In genomic region chr11:67071420-67072284, GRCh38 we compare ENCODE assay signal across 8 cellular contexts. TPM values are rescaled to one million over a fixed set of nuclear protein-coding genes. Genes with fewer than 3 reads are reported as not detected.
A peak's percentile ranks its signal among the peaks of the same experiment; 100 is the strongest.
DNase-seq lines count a peak whose midpoint lies in the region; ATAC-seq, FAIRE-seq and TF ChIP-seq lines count a peak whose summit lies in the region.

No MANE protein-coding gene starts in this region.

- in situ Hi-C loops in mammary epithelial cell (cut with MboI; ENCODE audit: low sequenced_read_pairs in 2 of 2): no loop called here

- 78% methylated on average over 16 of the region's 53 CpGs for WGBS in mammary epithelial cell (ENCODE audit: low coverage, missing lambda C conversion rate)

- H3K4me3 ChIP-seq in mammary epithelial cell (replicated peaks in 1 of 3; ENCODE audit: insufficient read depth in 1 of 3, low read depth in 2 of 3, low read length in 3 of 3) (no peak overlapping the region), kidney (ENCODE audit: low read length in 2 of 2) (no peak overlapping the region)

- peaks cover 34% of the 10 kb centered on the region for H3K79me2 ChIP-seq in mammary epithelial cell (ENCODE audit: insufficient read depth, low read length)

- no peaks in the 10 kb centered on the region for H4K20me1 ChIP-seq in mammary epithelial cell (ENCODE audit: insufficient read depth, low read length)

- H3K36me3 ChIP-seq in mammary epithelial cell (ENCODE audit: insufficient read depth, low read length) (peaks cover 19% of the 10 kb centered on the region), kidney (ENCODE audit: control insufficient read depth in 1 of 2, insufficient read depth in 2 of 2, low read length in 2 of 2) (no peaks in the 10 kb centered on the region)

- H3K27ac ChIP-seq in mammary epithelial cell (ENCODE audit: insufficient read depth, low read depth, low read length) (no peak overlapping the region), kidney (ENCODE audit: low read depth in 2 of 2, low read length in 2 of 2) (no peak overlapping the region)

- no peak overlapping the region for H2AFZ ChIP-seq in mammary epithelial cell (ENCODE audit: low read depth, low read length)

- H3K4me3 Mint-ChIP-seq in Calu3 (ENCODE audit: low read depth, unreplicated experiment): no peak overlapping the region

- peaks cover 12% of the 10 kb centered on the region for H3K36me3 Mint-ChIP-seq in Calu3 (ENCODE audit: insufficient read depth, unreplicated experiment)

- BruUV-seq in Calu3 (replicated peaks; lab: Mats Ljungman, UMichigan) (no TSS peak), mammary epithelial cell (replicated peaks; lab: Mats Ljungman, UMichigan) (TSS peak; percentile 11)

- no peaks in the 10 kb centered on the region for H3K9me3 Mint-ChIP-seq in Calu3 (ENCODE audit: low read depth, unreplicated experiment)

- CTCF ChIA-PET in Calu3 (lab: Charles Lee): interaction anchor here (0.6 kb wide), 1 partner anchor 9 kb away, joined by 3 read pairs; no protein-coding TSS in a partner anchor
- CTCF ChIA-PET in mammary epithelial cell (lab: Charles Lee; ENCODE audit: low non-redundant PET): no interaction called here

- no peak for FAIRE-seq in kidney (lab: Jason Lieb, UNC)

- H3K4me1 Mint-ChIP-seq in Calu3 (ENCODE audit: low read depth, unreplicated experiment): no peaks in the 10 kb centered on the region

- no peaks in the 10 kb centered on the region for H3K27me3 ChIP-seq in mammary epithelial cell (ENCODE audit: insufficient read depth, low read length)

- dilution Hi-C loops in mammary epithelial cell (cut with HindIII; ENCODE audit: low sequenced_read_pairs): no loop called here

- intact Hi-C loops in Calu3 (cut with micrococcal nuclease; ENCODE audit: unreplicated experiment) (no loop called here), mammary epithelial cell (cut with micrococcal nuclease) (loop anchor here (1.0 kb wide), 1 partner anchor 17 kb away; no protein-coding TSS in a partner anchor), kidney (cut with DNase I) (no loop called here)

- H3K4me1 ChIP-seq in mammary epithelial cell (ENCODE audit: insufficient read depth, low read length): no peaks in the 10 kb centered on the region
- peaks cover 0 to 4% of the 10 kb centered on the region in 2 donors for H3K4me1 ChIP-seq in kidney (ENCODE audit: control insufficient read depth in 1 of 2, insufficient read depth in 1 of 2, low read depth in 1 of 2, low read length in 2 of 2)

- no peak overlapping the region for H3K4me2 ChIP-seq in mammary epithelial cell (ENCODE audit: insufficient read depth, low read depth, low read length)

- no peak overlapping the region for H3K27ac Mint-ChIP-seq in Calu3 (ENCODE audit: unreplicated experiment)

- TF ChIP-seq CTCF in Calu3 (IDR thresholded peaks at IDR 0.05; ENCODE audit: unreplicated experiment): peak; percentile 43
- peak; percentile 55 to 83 for TF ChIP-seq CTCF in mammary epithelial cell (conservative IDR thresholded peaks at IDR 0.05 in 1 of 2, IDR thresholded peaks at IDR 0.05 in 1 of 2; ENCODE audit: extremely low read depth in 1 of 2, insufficient read depth in 1 of 2, low read depth in 1 of 2, low read length in 2 of 2)
- peak; percentile 78 for TF ChIP-seq CTCF in kidney (IDR thresholded peaks at IDR 0.05; ENCODE audit: borderline replicate concordance, extremely low read depth, insufficient read depth)

- H3K9me3 ChIP-seq in mammary epithelial cell (replicated peaks; ENCODE audit: insufficient read depth, low read length) (no peaks in the 10 kb centered on the region), kidney (ENCODE audit: control insufficient read depth in 1 of 2, low read length in 2 of 2) (no peaks in the 10 kb centered on the region)

- DNase-seq in Calu3 (peak; percentile 19), Kasumi-1 (lab: John Stamatoyannopoulos, UW) (peak; percentile 32 to 52), mammary epithelial cell (no peak), kidney (no peak)
- peak; percentile 50 to 58 (median 53) for DNase-seq in activated CD4-positive, CD25-positive, alpha-beta regulatory T cell (lab: John Stamatoyannopoulos, UW)
- peak; percentile 60 to 66 for DNase-seq in stimulated activated CD4-positive, alpha-beta T cell treated with anti-CD3 and anti-CD28 coated beads, Interleukin-1b, Interleukin-23, amount 100 ng/mL, for 4 hours (ENCODE audit: low read depth in 2 of 2)

- H3K27me3 Mint-ChIP-seq in Calu3 (ENCODE audit: unreplicated experiment): no peaks in the 10 kb centered on the region

- no peak for ATAC-seq in GM18868 (IDR thresholded peaks at IDR 0.05; ENCODE audit: unreplicated experiment)
- no peak for ATAC-seq in HG02759 (IDR thresholded peaks at IDR 0.05; ENCODE audit: unreplicated experiment)

- H3K9ac ChIP-seq in mammary epithelial cell (ENCODE audit: insufficient read depth, low read length) (no peak overlapping the region), kidney (ENCODE audit: low read length in 2 of 2) (no peak overlapping the region)

RNA-seq across cellular contexts. Expression of gene RHOD, which starts 15.0 kb away (rescaled TPM):
- total RNA-seq in Calu3 (2022): 24.1 and 24.7 TPM in 2 replicates
- 100 to 1,000 TPM; 176 to 234 TPM for total RNA-seq in mammary epithelial cell
- polyA plus RNA-seq in mammary epithelial cell: 246 TPM
- 113 TPM for polyA minus RNA-seq in mammary epithelial cell
- 20.9 TPM for total RNA-seq in kidney
- polyA plus RNA-seq in kidney (ENCODE audit: insufficient read depth, low read depth, low replicate concordance): 50.2 TPM

RNA-seq across cellular contexts. Expression of gene KDM2A, which starts 47.4 kb away (rescaled TPM):
- total RNA-seq in Calu3 (2022) (73.2 and 77.7 TPM in 2 replicates), mammary epithelial cell (10 to 100 TPM; 41.8 to 59.7 TPM), kidney (82.6 TPM)
- polyA plus RNA-seq in mammary epithelial cell (47.1 TPM), kidney (ENCODE audit: insufficient read depth, low read depth, low replicate concordance) (16.2 TPM)
- polyA minus RNA-seq in mammary epithelial cell: 106 TPM

RNA-seq across cellular contexts. Expression of gene SYT12, which starts 48.7 kb away (rescaled TPM):
- total RNA-seq in Calu3 (2022): 6.2 and 6.4 TPM in 2 replicates
- total RNA-seq in mammary epithelial cell: 10 to 100 TPM in 1 of 2 donors, 1 to 10 TPM in 1; 1.2 to 26.3 TPM
- 1.1 TPM for polyA plus RNA-seq in mammary epithelial cell
- 4.0 TPM for polyA minus RNA-seq in mammary epithelial cell
- total RNA-seq in kidney: 4.2 TPM
- polyA plus RNA-seq in kidney (ENCODE audit: insufficient read depth, low read depth, low replicate concordance): 0.13 TPM

Comparison
In these comparisons a context has a peak if more than half of its experiments do, and no peak if none do; other contexts are left out.
1. DNase-seq: peak in Calu3 (single experiment), Kasumi-1 (2 of 2), activated CD4-positive, CD25-positive, alpha-beta regulatory T cell (4 of 4) and stimulated activated CD4-positive, alpha-beta T cell treated with anti-CD3 and anti-CD28 coated beads, Interleukin-1b, Interleukin-23, amount 100 ng/mL, for 4 hours (2 of 2); none in mammary epithelial cell (single experiment) and kidney (single experiment).
2. Peak in every context shown above with its lines, with median percentiles within 50 percentile points of each other: CTCF ChIP-seq.